11 cellular contexts compared by ENCODE assay signal in genomic region chr14:61479746-61480502, GRCh38.
A peak's percentile ranks its signal among the peaks of the same experiment; 100 is the strongest.
DNase-seq lines count a peak whose midpoint lies in the region; ATAC-seq and TF ChIP-seq lines count a peak whose summit lies in the region.
"Had no signal": no experiment of that assay in that cellular context is flagged by ENCODE, and none has a peak within 500 bp of the region (broad histone marks: within the 10 kb centered on the region; RNA-seq: fewer than 3 reads in every experiment).

No MANE protein-coding gene starts in this region.

- no peak for DNase-seq in stimulated activated naive CD8-positive, alpha-beta T cell treated with anti-CD3 and anti-CD28 coated beads, Interleukin-15, Interleukin-2, amounts not matched to agents 100 U/mL and 50 U/mL, for 24 hours
- DNase-seq in iris pigment epithelial cell (ENCODE audit: low read depth) (peak; percentile 60), left colon (no peak)
- no peak for DNase-seq in stimulated activated naive CD4-positive, alpha-beta T cell (lab: John Stamatoyannopoulos, UW)
- DNase-seq: activated CD4-positive, alpha-beta T cell treated with anti-CD3 and anti-CD28 coated beads for 48 hours; NCI-H1105; right lobe of liver had no signal

- peaks cover 67% of the 10 kb centered on the region for H3K36me3 Mint-ChIP-seq in stimulated activated naive CD8-positive, alpha-beta T cell treated with anti-CD3 and anti-CD28 coated beads, Interleukin-15, Interleukin-2, amounts not matched to agents 100 ng/mL and 50 ng/mL, for 24 hours (ENCODE audit: low read depth)

- no peaks in the 10 kb centered on the region for H3K27me3 Mint-ChIP-seq in stimulated activated naive CD8-positive, alpha-beta T cell treated with anti-CD3 and anti-CD28 coated beads, Interleukin-15, Interleukin-2, amounts not matched to agents 100 ng/mL and 50 ng/mL, for 24 hours

- peaks cover 92% of the 10 kb centered on the region for H3K4me1 Mint-ChIP-seq in stimulated activated naive CD8-positive, alpha-beta T cell treated with anti-CD3 and anti-CD28 coated beads, Interleukin-15, Interleukin-2, amounts not matched to agents 100 ng/mL and 50 ng/mL, for 24 hours (ENCODE audit: low read depth)

- H3K9me3 Mint-ChIP-seq in stimulated activated naive CD8-positive, alpha-beta T cell treated with anti-CD3 and anti-CD28 coated beads, Interleukin-15, Interleukin-2, amounts not matched to agents 100 ng/mL and 50 ng/mL, for 24 hours, result no peaks in the 10 kb centered on the region

- peak overlapping the region; percentile 47; the same call in 1 of the 2 replicates for H3K27ac ChIP-seq in VCaP

- peak overlapping the region; percentile 81 for H3K4me3 Mint-ChIP-seq in stimulated activated naive CD8-positive, alpha-beta T cell treated with anti-CD3 and anti-CD28 coated beads, Interleukin-15, Interleukin-2, amounts not matched to agents 100 ng/mL and 50 ng/mL, for 24 hours

- no peak for TF ChIP-seq CTCF in VCaP (conservative IDR thresholded peaks at IDR 0.05)

- intact Hi-C loops in left colon (cut with DNase I, micrococcal nuclease), result loop anchor here in 1 of 2 donors (10.0 kb wide), 1 partner anchor 225 kb away; no protein-coding TSS in a partner anchor

- H3K27ac Mint-ChIP-seq in stimulated activated naive CD8-positive, alpha-beta T cell treated with anti-CD3 and anti-CD28 coated beads, Interleukin-15, Interleukin-2, amounts not matched to agents 100 ng/mL and 50 ng/mL, for 24 hours, result peak overlapping the region; percentile 99

- ATAC-seq in stimulated activated naive CD8-positive, alpha-beta T cell treated with anti-CD3 and anti-CD28 coated beads, Interleukin-15, Interleukin-2, amounts not matched to agents 100 U/mL and 50 U/mL, for 24 hours, result no peak
- ATAC-seq in left colon, result no peak
- no peak for ATAC-seq in HG03439 (IDR thresholded peaks at IDR 0.05; ENCODE audit: unreplicated experiment)
- ATAC-seq in HG02840 (IDR thresholded peaks at IDR 0.05; ENCODE audit: low FRiP score, unreplicated experiment), result no peak
